12 cellular contexts compared by ENCODE assay signal in genomic region chr20:9112541-9113515, GRCh38. TPM values are rescaled to one million over a fixed set of nuclear protein-coding genes. Genes with fewer than 3 reads are reported as not detected.
DNase-seq lines count a peak whose midpoint lies in the region; ATAC-seq, FAIRE-seq and TF ChIP-seq lines count a peak whose summit lies in the region.
"Had no signal": no experiment of that assay in that cellular context is flagged by ENCODE, and none has a peak within 500 bp of the region (broad histone marks: within the 10 kb centered on the region; RNA-seq: fewer than 3 reads in every experiment).

No MANE protein-coding gene starts in this region.

- H3K27me3 ChIP-seq in bronchial epithelial cell (ENCODE audit: control insufficient read depth, insufficient read depth, low read length) (no peaks in the 10 kb centered on the region), right cardiac atrium (ENCODE audit: control insufficient read depth, insufficient read depth) (no peaks in the 10 kb centered on the region), testis (no peaks in the 10 kb centered on the region)

- FAIRE-seq in HTR-8/SVneo (lab: Jason Lieb, UNC) (no peak), bronchial epithelial cell (lab: Jason Lieb, UNC) (no peak)
- FAIRE-seq: TTC549 had no signal

- WGBS in right cardiac atrium: 22% methylated on average over 6 of the region's 6 CpGs
- WGBS in testis, 2 donors: 22 to 34% methylated on average over 6 of the region's 6 CpGs

- TF ChIP-seq CTCF in bronchial epithelial cell (IDR thresholded peaks at IDR 0.05; ENCODE audit: insufficient read depth, low read length, severe bottlenecking) (no peak), testis (IDR thresholded peaks at IDR 0.05) (no peak)

- H3K9me3 ChIP-seq in right cardiac atrium (ENCODE audit: control insufficient read depth, low read length): no peaks in the 10 kb centered on the region
- H3K9me3 ChIP-seq in testis: no peaks in the 10 kb centered on the region

- intact Hi-C loops in right cardiac atrium (cut with DNase I) (no loop called here), testis (cut with DNase I; ENCODE audit: low total_unique reads) (no loop called here)

- DNase-seq in HTR-8/SVneo (ENCODE audit: insufficient read length, low spot score) (peak; percentile 60), bronchial epithelial cell (ENCODE audit: low read depth) (peak; percentile 36), right cardiac atrium (peak in 1 of 3 donors; percentile 64), testis (peak; percentile 34)
- DNase-seq: caudate nucleus, midbrain, NCI-H1694 treated with DMSO at 0.1 percent for 48 hours had no signal

- H3K4me1 ChIP-seq in right cardiac atrium (ENCODE audit: control insufficient read depth, insufficient read depth, low read length): peaks cover 10% of the 10 kb centered on the region
- H3K4me1 ChIP-seq in testis: peaks cover 8% of the 10 kb centered on the region

- no peak for TF ChIP-seq POLR2A in testis (IDR thresholded peaks at IDR 0.05)

- H3K27ac ChIP-seq in right cardiac atrium (ENCODE audit: low read length) (peak overlapping the region; percentile 46), testis (peak overlapping the region; percentile 3 to 38)

- ATAC-seq in right cardiac atrium: peak; percentile 83 to 87
- no peak for ATAC-seq in GM18520 (IDR thresholded peaks at IDR 0.05; ENCODE audit: unreplicated experiment)
- no peak for ATAC-seq in GM19467 (IDR thresholded peaks at IDR 0.05; ENCODE audit: unreplicated experiment)
- no peak for ATAC-seq in HG03469 (IDR thresholded peaks at IDR 0.05; ENCODE audit: unreplicated experiment)
- ATAC-seq: sciatic nerve had no signal

- H3K4me3 ChIP-seq in bronchial epithelial cell (ENCODE audit: low read depth, low read length): no peak overlapping the region
- H3K4me3 ChIP-seq in right cardiac atrium (ENCODE audit: low read length): no peak overlapping the region
- H3K4me3 ChIP-seq in testis: no peak overlapping the region

- no peaks in the 10 kb centered on the region for H3K36me3 ChIP-seq in bronchial epithelial cell (ENCODE audit: control insufficient read depth, insufficient read depth, low read length)
- H3K36me3 ChIP-seq in testis (ENCODE audit: low read depth, missing control alignments): no peaks in the 10 kb centered on the region

RNA-seq across cellular contexts. Expression of gene PLCB4, which starts 43.9 kb away (rescaled TPM):
- 1.6 and 2.0 TPM in 2 replicates for total RNA-seq in bronchial epithelial cell
- 10 to 100 TPM; 22.8 to 42.2 (median 28.3) TPM for total RNA-seq in right cardiac atrium
- polyA plus RNA-seq in right cardiac atrium: 9.4 TPM
- total RNA-seq in testis: 10 to 100 TPM; 15.5 to 19.4 TPM
- 5.9 TPM for polyA plus RNA-seq in testis (ENCODE audit: insufficient read depth, low read depth, low replicate concordance)

Comparison
In these comparisons a context has a peak if more than half of its experiments do, and no peak if none do; other contexts are left out.
1. ATAC-seq: peak in right cardiac atrium (2 of 2); none in GM18520 (single experiment), GM19467 (single experiment) and HG03469 (single experiment).